16 cellular contexts compared by ENCODE assay signal in the genomic region with DNA sequence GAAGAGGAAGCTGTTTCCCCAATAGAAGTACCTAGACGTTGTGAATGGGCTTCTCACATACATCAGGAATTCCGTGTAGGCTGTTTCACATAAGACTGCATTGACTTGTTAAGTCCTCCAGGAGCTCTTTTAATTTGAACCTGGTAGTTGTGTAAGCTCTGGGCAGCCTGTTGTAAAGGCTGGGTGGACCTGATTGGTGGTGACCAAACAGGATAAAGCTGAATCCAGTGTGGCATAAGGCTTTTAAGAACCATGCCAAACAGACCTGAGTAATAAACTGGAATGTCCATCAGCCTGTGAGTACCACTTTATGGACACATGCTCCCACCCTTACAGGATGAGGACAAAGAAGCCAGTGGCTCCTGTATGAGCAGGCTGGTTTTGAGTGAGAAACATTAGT. TPM values are rescaled to one million over a fixed set of nuclear protein-coding genes. Genes with fewer than 3 reads are reported as not detected.
DNase-seq lines count a peak whose midpoint lies in the region; ATAC-seq and TF ChIP-seq lines count a peak whose summit lies in the region.
"Had no signal": no experiment of that assay in that cellular context is flagged by ENCODE, and none has a peak within 500 bp of the region (broad histone marks: within the 10 kb centered on the region; RNA-seq: fewer than 3 reads in every experiment).

No MANE protein-coding gene starts in this region.

- no peak for TF ChIP-seq CTCF in left ventricle myocardium inferior (IDR thresholded peaks at IDR 0.05; ENCODE audit: borderline replicate concordance)
- peak in 1 of 6 experiments; percentile 7 for TF ChIP-seq CTCF in esophagus squamous epithelium (IDR thresholded peaks at IDR 0.05)

- H3K4ac ChIP-seq in mesendoderm (ENCODE audit: low read depth, low read length) = no peak overlapping the region

- no peak overlapping the region for H3K4me2 ChIP-seq in mesendoderm (ENCODE audit: low read length)

- no peak overlapping the region for H2BK120ac ChIP-seq in mesendoderm (ENCODE audit: low read depth, low read length)

- no peak for DNase-seq in left ventricle myocardium superior
- no peak for DNase-seq in left ventricle myocardium inferior
- no peak for DNase-seq in esophagus squamous epithelium (lab: John Stamatoyannopoulos, UW)
- peak; percentile 47 for DNase-seq in mesendoderm
- DNase-seq in activated CD4-positive, alpha-beta memory T cell treated with anti-CD3 and anti-CD28 coated beads, Interleukin-2, amount 10 ng/mL, durations not matched to agents 7 days and 5 days = no peak
- DNase-seq in HUDEP-2 (lab: John Stamatoyannopoulos, UW; ENCODE audit: unreplicated experiment in 76 of 76) = no peak
- DNase-seq: Calu3; CD4-positive, alpha-beta T cell; DMS 273 treated with DMSO at 0.1 percent for 48 hours; GM23248; H7 had no signal

- POLR2A ChIA-PET in activated CD4-positive, alpha-beta memory T cell treated with anti-CD3 and anti-CD28 coated beads, Interleukin-2, amount 10 ng/mL, durations not matched to agents 7 days and 5 days (lab: Charles Lee) = no interaction called here

- H3K79me1 ChIP-seq in mesendoderm (ENCODE audit: low read length) = peaks cover 7% of the 10 kb centered on the region

- no peak overlapping the region for H2AK5ac ChIP-seq in mesendoderm (ENCODE audit: low read length)

- no peak overlapping the region for H4K5ac ChIP-seq in mesendoderm (ENCODE audit: low read length)

- H3K4me3 Mint-ChIP-seq in activated CD4-positive, alpha-beta memory T cell treated with anti-CD3 and anti-CD28 coated beads, Interleukin-2, amount 10 ng/mL, durations not matched to agents 7 days and 5 days = no peak overlapping the region
- H3K4me3 Mint-ChIP-seq: B cell; CD4-positive, alpha-beta T cell had no signal

- H3K23ac ChIP-seq in mesendoderm (ENCODE audit: low read length) = no peak overlapping the region

- intact Hi-C loops in left ventricle myocardium superior (cut with micrococcal nuclease) = no loop called here
- intact Hi-C loops in left ventricle myocardium inferior (cut with micrococcal nuclease) = no loop called here
- intact Hi-C loops in esophagus squamous epithelium (cut with DNase I) = no loop called here

- TF ChIP-seq POLR2A in esophagus squamous epithelium (IDR thresholded peaks at IDR 0.05) = no peak

- ATAC-seq in left ventricle myocardium superior (peak; percentile 9), HG02870 (IDR thresholded peaks at IDR 0.05; ENCODE audit: unreplicated experiment) (no peak)
- ATAC-seq: HepG2 had no signal

- peaks cover 29% of the 10 kb centered on the region for H3K36me3 Mint-ChIP-seq in activated CD4-positive, alpha-beta memory T cell treated with anti-CD3 and anti-CD28 coated beads, Interleukin-2, amount 10 ng/mL, durations not matched to agents 7 days and 5 days (ENCODE audit: low read depth)

- H4K8ac ChIP-seq in mesendoderm (ENCODE audit: low read depth, low read length) = no peak overlapping the region

- H3K56ac ChIP-seq in mesendoderm (ENCODE audit: low read length) = no peak overlapping the region

- H3K4me3 ChIP-seq in left ventricle myocardium inferior = no peak overlapping the region
- no peak overlapping the region for H3K4me3 ChIP-seq in esophagus squamous epithelium
- H3K4me3 ChIP-seq in mesendoderm (ENCODE audit: low read length) = no peak overlapping the region
- H3K4me3 ChIP-seq: GM23248 had no signal

- H3K27me3 Mint-ChIP-seq in activated CD4-positive, alpha-beta memory T cell treated with anti-CD3 and anti-CD28 coated beads, Interleukin-2, amount 10 ng/mL, durations not matched to agents 7 days and 5 days = no peaks in the 10 kb centered on the region
- H3K27me3 Mint-ChIP-seq: B cell; CD4-positive, alpha-beta T cell had no signal

- H2BK15ac ChIP-seq in mesendoderm (replicated peaks; ENCODE audit: low read depth) = no peak overlapping the region

- peaks cover 6% of the 10 kb centered on the region for H3K79me2 ChIP-seq in mesendoderm (ENCODE audit: control insufficient read depth, insufficient read depth, low read length)

- H3K9me3 ChIP-seq in left ventricle myocardium inferior (replicated peaks) = no peaks in the 10 kb centered on the region
- H3K9me3 ChIP-seq in esophagus squamous epithelium = no peaks in the 10 kb centered on the region

- H3K4me1 ChIP-seq in left ventricle myocardium inferior (peaks cover 49% of the 10 kb centered on the region), esophagus squamous epithelium (peaks cover 0 to 47% (median 4%) of the 10 kb centered on the region in 3 donors), mesendoderm (ENCODE audit: control insufficient read depth, low read depth, low read length) (no peaks in the 10 kb centered on the region)

- H3K36me3 ChIP-seq in left ventricle myocardium inferior (peaks cover 16% of the 10 kb centered on the region), esophagus squamous epithelium (peaks cover 0 to 33% (median 0%) of the 10 kb centered on the region in 3 donors), mesendoderm (ENCODE audit: control insufficient read depth, insufficient read depth, low read length) (no peaks in the 10 kb centered on the region)

- H2BK5ac ChIP-seq in mesendoderm (ENCODE audit: low read length) = no peak overlapping the region

- WGBS in esophagus squamous epithelium, 2 donors = 60 to 78% methylated on average over 2 of the region's 2 CpGs
- no CpG with 5 or more reads among the region's 2 CpGs for WGBS in mesendoderm (ENCODE audit: extremely low coverage, insufficient coverage, low lambda C conversion rate)

- H3K27me3 ChIP-seq in left ventricle myocardium inferior (ENCODE audit: low read depth) (no peaks in the 10 kb centered on the region), esophagus squamous epithelium (no peaks in the 10 kb centered on the region), mesendoderm (ENCODE audit: insufficient read depth, low read length, poor library complexity) (no peaks in the 10 kb centered on the region)

- H3K4me1 Mint-ChIP-seq in activated CD4-positive, alpha-beta memory T cell treated with anti-CD3 and anti-CD28 coated beads, Interleukin-2, amount 10 ng/mL, durations not matched to agents 7 days and 5 days = peaks cover 12% of the 10 kb centered on the region

- H3K27ac ChIP-seq in left ventricle myocardium inferior (replicated peaks) (no peak overlapping the region), esophagus squamous epithelium (peak overlapping the region in 3 of 4 donors; percentile 19 to 60 (median 45)), mesendoderm (ENCODE audit: low read depth, low read length) (no peak overlapping the region)
- H3K27ac ChIP-seq: GM23248 had no signal

- CTCF ChIA-PET in activated CD4-positive, alpha-beta memory T cell treated with anti-CD3 and anti-CD28 coated beads, Interleukin-2, amount 10 ng/mL, durations not matched to agents 7 days and 5 days (lab: Charles Lee) = no interaction called here

- H3K9ac ChIP-seq in mesendoderm (ENCODE audit: low read length) = no peak overlapping the region
- H3K9ac ChIP-seq: GM23248 had no signal

- H3K9me3 Mint-ChIP-seq in activated CD4-positive, alpha-beta memory T cell treated with anti-CD3 and anti-CD28 coated beads, Interleukin-2, amount 10 ng/mL, durations not matched to agents 7 days and 5 days = peaks cover 3% of the 10 kb centered on the region
- H3K9me3 Mint-ChIP-seq: CD4-positive, alpha-beta T cell had no signal

- no peak overlapping the region for H3K18ac ChIP-seq in mesendoderm (ENCODE audit: low read length)

- no peak overlapping the region for H3K27ac Mint-ChIP-seq in activated CD4-positive, alpha-beta memory T cell treated with anti-CD3 and anti-CD28 coated beads, Interleukin-2, amount 10 ng/mL, durations not matched to agents 7 days and 5 days
- H3K27ac Mint-ChIP-seq: B cell; CD4-positive, alpha-beta T cell had no signal

RNA-seq across cellular contexts. Expression of a gene that starts 24.1 kb away (rescaled TPM):
- total RNA-seq in left ventricle myocardium superior = 114 TPM
- total RNA-seq in left ventricle myocardium inferior = 93.7 TPM
- total RNA-seq in esophagus squamous epithelium = 10 to 100 TPM; 36.0 to 65.4 (median 48.7) TPM
- polyA plus RNA-seq in mesendoderm (2013, experiment 1 of 2) = 29.6 TPM
- polyA plus RNA-seq in mesendoderm (2013, experiment 2 of 2) = 27.0 TPM
- total RNA-seq in activated CD4-positive, alpha-beta memory T cell treated with anti-CD3 and anti-CD28 coated beads, Interleukin-2, amount 10 ng/mL, durations not matched to agents 7 days and 5 days = 10 to 100 TPM; 27.5 to 29.6 TPM

RNA-seq across cellular contexts. Expression of a gene that starts 46.6 kb away (rescaled TPM):
- total RNA-seq in left ventricle myocardium superior (1.5 TPM), left ventricle myocardium inferior (0.63 TPM), esophagus squamous epithelium (1 to 10 TPM in 3 of 4 donors, not detected in 1; 1.6 to 6.5 (median 3.3) TPM)
- polyA plus RNA-seq in mesendoderm (2013, experiment 1 of 2) = 0.37 TPM
- 0.31 TPM for polyA plus RNA-seq in mesendoderm (2013, experiment 2 of 2)
- total RNA-seq in activated CD4-positive, alpha-beta memory T cell treated with anti-CD3 and anti-CD28 coated beads, Interleukin-2, amount 10 ng/mL, durations not matched to agents 7 days and 5 days = 1 to 10 TPM; 4.1 to 4.8 TPM
- total RNA-seq: Daoy, H7, HepG2, HT1080 had no signal
- polyA plus RNA-seq: GM23248 had no signal

Comparison
In these comparisons a context has a peak if more than half of its experiments do, and no peak if none do; other contexts are left out.
1. H3K27ac ChIP-seq: peak in esophagus squamous epithelium (3 of 4); none in left ventricle myocardium inferior (single experiment) and mesendoderm (single experiment).